In the genomic region with DNA sequence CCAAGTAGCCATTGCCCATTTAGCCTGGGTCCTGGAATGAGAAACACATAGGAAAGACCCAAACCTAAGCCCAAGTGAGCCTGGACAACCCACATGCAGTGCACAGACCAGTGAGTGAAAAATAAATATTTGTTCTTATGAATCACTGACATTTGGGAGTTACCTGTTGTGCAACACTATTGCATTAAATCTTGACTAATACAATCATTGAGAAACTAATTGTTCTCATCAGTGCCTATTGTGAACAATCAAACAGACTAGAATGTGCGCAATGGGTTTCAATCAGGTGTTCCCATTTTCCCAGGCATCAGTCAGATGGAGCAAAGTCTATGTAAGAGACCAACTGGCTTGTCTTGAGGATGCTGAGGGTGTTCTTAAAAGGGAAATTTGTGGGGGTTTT, we compare ENCODE assay signal across 19 cellular contexts. TPM values are rescaled to one million over a fixed set of nuclear protein-coding genes. Genes with fewer than 3 reads are reported as not detected.
A peak's percentile ranks its signal among the peaks of the same experiment; 100 is the strongest.
DNase-seq lines count a peak whose midpoint lies in the region; ATAC-seq and TF ChIP-seq lines count a peak whose summit lies in the region.
"Had no signal": no experiment of that assay in that cellular context is flagged by ENCODE, and none has a peak within 500 bp of the region (broad histone marks: within the 10 kb centered on the region; RNA-seq: fewer than 3 reads in every experiment).

No MANE protein-coding gene starts in this region.

- no peak overlapping the region for H2BK15ac ChIP-seq in mesenchymal stem cell (ENCODE audit: low read depth, poor library complexity, severe bottlenecking)

- 88% methylated on average over 1 of the region's 1 CpG for WGBS in mesenchymal stem cell

- H3K27ac ChIP-seq in mesenchymal stem cell (ENCODE audit: low read length, poor library complexity, severe bottlenecking), result no peak overlapping the region
- H3K27ac ChIP-seq: body of pancreas, thyroid gland had no signal

- H4K8ac ChIP-seq in mesenchymal stem cell (ENCODE audit: low read length), result no peak overlapping the region

- no peak overlapping the region for H2BK12ac ChIP-seq in mesenchymal stem cell (ENCODE audit: low read length in 2 of 2)

- H2AFZ ChIP-seq in mesenchymal stem cell (ENCODE audit: low read depth, low read length), result no peak overlapping the region

- H3K4me3 ChIP-seq in mesenchymal stem cell (ENCODE audit: insufficient read depth in 1 of 2, low read depth in 1 of 2, low read length in 2 of 2), result no peak overlapping the region
- H3K4me3 ChIP-seq: body of pancreas, MG63, thyroid gland had no signal

- no peak overlapping the region for H3K4me3 Mint-ChIP-seq in HFFc6
- H3K4me3 Mint-ChIP-seq: activated naive CD8-positive, alpha-beta T cell treated with anti-CD3 and anti-CD28 coated beads for 36 hours; stimulated activated memory B cell treated with anti-CD40 and anti-IgM and Interleukin-4, amounts not matched to agents 10 μg/mL and 1 μg/mL and 100 μg/mL, for 72 hours had no signal

- peaks cover 25% of the 10 kb centered on the region for H3K27me3 Mint-ChIP-seq in HFFc6 (ENCODE audit: insufficient read depth)

- H3K4me1 ChIP-seq in mesenchymal stem cell (ENCODE audit: control insufficient read depth, insufficient read depth, low read depth, low read length), result no peaks in the 10 kb centered on the region
- H3K4me1 ChIP-seq: body of pancreas, thyroid gland had no signal

- H2BK5ac ChIP-seq in mesenchymal stem cell (ENCODE audit: low read depth, low read length, poor library complexity, severe bottlenecking), result no peak overlapping the region

- H3K9me3 Mint-ChIP-seq in HFFc6, result no peaks in the 10 kb centered on the region
- H3K9me3 Mint-ChIP-seq: activated naive CD8-positive, alpha-beta T cell treated with anti-CD3 and anti-CD28 coated beads for 36 hours; stimulated activated memory B cell treated with anti-CD40 and anti-IgM and Interleukin-4, amounts not matched to agents 10 μg/mL and 1 μg/mL and 100 μg/mL, for 72 hours had no signal

- no peaks in the 10 kb centered on the region for H3K9me3 ChIP-seq in mesenchymal stem cell (ENCODE audit: control insufficient read depth, low read length)
- H3K9me3 ChIP-seq: body of pancreas, thyroid gland had no signal

- no peaks in the 10 kb centered on the region for H3K36me3 Mint-ChIP-seq in HFFc6 (ENCODE audit: low read depth)
- H3K36me3 Mint-ChIP-seq: activated naive CD8-positive, alpha-beta T cell treated with anti-CD3 and anti-CD28 coated beads for 36 hours had no signal

- no peaks in the 10 kb centered on the region for H3K4me1 Mint-ChIP-seq in HFFc6 (ENCODE audit: low read depth)
- H3K4me1 Mint-ChIP-seq: activated naive CD8-positive, alpha-beta T cell treated with anti-CD3 and anti-CD28 coated beads for 36 hours; stimulated activated memory B cell treated with anti-CD40 and anti-IgM and Interleukin-4, amounts not matched to agents 10 μg/mL and 1 μg/mL and 100 μg/mL, for 72 hours had no signal

- ATAC-seq in GM18868 (IDR thresholded peaks at IDR 0.05; ENCODE audit: unreplicated experiment) (no peak), HG03457 (IDR thresholded peaks at IDR 0.05; ENCODE audit: unreplicated experiment) (no peak)
- ATAC-seq: body of pancreas; left colon; stimulated activated memory B cell treated with anti-CD40 and anti-IgM and Interleukin-4, amounts not matched to agents 10 μg/mL and 1 μg/mL and 100 μg/mL, for 72 hours had no signal

- no peak overlapping the region for H2BK120ac ChIP-seq in mesenchymal stem cell (ENCODE audit: low read depth, low read length)

- no peak overlapping the region for H4K91ac ChIP-seq in mesenchymal stem cell (ENCODE audit: low read length)

- H3K9ac ChIP-seq in mesenchymal stem cell (ENCODE audit: low read length), result no peak overlapping the region

- H3K23ac ChIP-seq in mesenchymal stem cell (ENCODE audit: low read length in 2 of 2), result no peak overlapping the region

- DNase-seq in DMS53 treated with DMSO at 0.1 percent for 48 hours (lab: John Stamatoyannopoulos, UW; ENCODE audit: unreplicated experiment) (peak; percentile 5), NCI-H460 (ENCODE audit: extremely low read depth, low read depth) (peak; percentile 17), fibroblast of gingiva (ENCODE audit: low read depth) (peak; percentile 64), mesenchymal stem cell (peak; percentile 4), HFFc6 (no peak)
- no peak for DNase-seq in stimulated activated CD4-positive, alpha-beta T cell treated with anti-CD3 and anti-CD28 coated beads, Interleukin-1b, Interleukin-23, amount 100 ng/mL, for 48 hours
- DNase-seq: activated CD4-positive, alpha-beta T cell treated with anti-CD3 and anti-CD28 coated beads for 1 hour; activated naive CD8-positive, alpha-beta T cell treated with anti-CD3 and anti-CD28 coated beads for 36 hours; body of pancreas; cortex of kidney; left colon; MG63; NCI-H1930; NCI-H345; NK-92 treated with Interleukin-12 subunit alpha and Interleukin-12 subunit beta, amount 100 ng/mL, for 24 hours; thyroid gland had no signal

- peaks cover 0 to 6% of the 10 kb centered on the region in 2 experiments for H3K27me3 ChIP-seq in mesenchymal stem cell (ENCODE audit: control insufficient read depth in 1 of 2, insufficient read depth in 1 of 2, low read length in 2 of 2)
- H3K27me3 ChIP-seq: body of pancreas, MG63, thyroid gland had no signal

- no peak overlapping the region for H3K4me2 ChIP-seq in mesenchymal stem cell (ENCODE audit: low read length, poor library complexity, severe bottlenecking)

- H3K36me3 ChIP-seq in mesenchymal stem cell (ENCODE audit: control insufficient read depth in 1 of 2, insufficient read depth in 2 of 2, low read depth in 1 of 2, low read length in 2 of 2), result no peaks in the 10 kb centered on the region
- H3K36me3 ChIP-seq: MG63, thyroid gland had no signal

- H3K18ac ChIP-seq in mesenchymal stem cell (ENCODE audit: low read depth in 1 of 2, low read length in 2 of 2), result no peak overlapping the region

- H3K79me1 ChIP-seq in mesenchymal stem cell (replicated peaks; ENCODE audit: low read length, poor library complexity, severe bottlenecking), result no peaks in the 10 kb centered on the region

- H3K14ac ChIP-seq in mesenchymal stem cell (ENCODE audit: low read length in 2 of 2), result no peak overlapping the region

- H3K4ac ChIP-seq in mesenchymal stem cell (ENCODE audit: low read depth in 1 of 2, low read length in 2 of 2), result no peak overlapping the region

- TF ChIP-seq CTCF in HFFc6 (IDR thresholded peaks at IDR 0.05), result no peak

- H3K27ac Mint-ChIP-seq in HFFc6, result no peak overlapping the region
- H3K27ac Mint-ChIP-seq: activated naive CD8-positive, alpha-beta T cell treated with anti-CD3 and anti-CD28 coated beads for 36 hours; stimulated activated memory B cell treated with anti-CD40 and anti-IgM and Interleukin-4, amounts not matched to agents 10 μg/mL and 1 μg/mL and 100 μg/mL, for 72 hours had no signal

- H2AK5ac ChIP-seq in mesenchymal stem cell (ENCODE audit: low read length, severe bottlenecking), result no peak overlapping the region

RNA-seq across cellular contexts. Expression of gene CNOT10, which starts 54.7 kb away (rescaled TPM):
- 28.5 and 33.0 TPM in 2 replicates for total RNA-seq in NCI-H460 (2014; rRNA removed; shearing (Covaris generic))
- 20.7 and 31.2 TPM in 2 replicates for polyA plus RNA-seq in NCI-H460 (2014; cell fraction: nucleus; rRNA removed)
- 15.2 TPM for polyA plus RNA-seq in mesenchymal stem cell (2013, experiment 1 of 2)
- polyA plus RNA-seq in mesenchymal stem cell (2013, experiment 2 of 2), result 14.5 TPM
- 10 to 100 TPM; 16.2 to 23.0 (median 20.0) TPM for total RNA-seq in HFFc6 (2021; fragmentation: NEBNext Ultra II Directional; extraction: Animal tissue kit (Norgen Biotek cat#: 25700))

RNA-seq across cellular contexts. Expression of gene DYNC1LI1, which starts 59.6 kb away (rescaled TPM):
- 56.0 and 65.5 TPM in 2 replicates for total RNA-seq in NCI-H460 (2014; rRNA removed; shearing (Covaris generic))
- 34.3 and 39.1 TPM in 2 replicates for polyA plus RNA-seq in NCI-H460 (2014; cell fraction: nucleus; rRNA removed)
- 29.1 TPM for polyA plus RNA-seq in mesenchymal stem cell (2013, experiment 1 of 2)
- polyA plus RNA-seq in mesenchymal stem cell (2013, experiment 2 of 2), result 28.6 TPM
- 10 to 100 TPM; 43.6 to 51.8 (median 46.3) TPM for total RNA-seq in HFFc6 (2021; fragmentation: NEBNext Ultra II Directional; extraction: Animal tissue kit (Norgen Biotek cat#: 25700))

Comparison
In these comparisons a context has a peak if more than half of its experiments do, and no peak if none do; other contexts are left out.
1. DNase-seq: peak in DMS53 treated with DMSO at 0.1 percent for 48 hours (single experiment), NCI-H460 (single experiment), fibroblast of gingiva (single experiment) and mesenchymal stem cell (single experiment); none in HFFc6 (single experiment) and stimulated activated CD4-positive, alpha-beta T cell treated with anti-CD3 and anti-CD28 coated beads, Interleukin-1b, Interleukin-23, amount 100 ng/mL, for 48 hours (single experiment).